10 cellular contexts compared by ENCODE assay signal in the genomic region with DNA sequence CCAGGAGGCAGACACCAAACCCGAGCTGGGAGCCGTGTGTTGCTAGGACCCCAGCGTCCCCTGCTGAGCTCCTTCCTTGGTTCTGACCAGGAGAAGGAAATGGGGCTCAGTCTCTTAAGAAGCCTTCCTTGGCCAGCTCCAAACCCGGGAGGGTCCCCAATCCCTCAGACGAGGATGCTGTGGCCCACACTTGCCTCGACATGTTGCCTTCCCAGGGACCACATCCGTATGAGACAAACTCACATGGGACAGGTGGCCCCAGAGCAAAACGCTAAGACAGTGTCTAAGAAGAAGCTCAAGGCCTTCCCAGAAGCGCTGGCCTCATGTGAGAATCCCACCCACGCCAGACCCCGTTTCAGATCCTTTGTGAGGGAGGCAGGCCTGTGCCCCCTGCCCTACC.
"Had no signal": no experiment of that assay in that cellular context is flagged by ENCODE, and none has a peak within 500 bp of the region (broad histone marks: within the 10 kb centered on the region; RNA-seq: fewer than 3 reads in every experiment).

No MANE protein-coding gene starts in this region.

- DNase-seq: cortex of kidney, esophagus squamous epithelium had no signal

- H3K9me3 ChIP-seq: esophagus squamous epithelium, lower lobe of right lung, neutrophil, right lobe of liver, stomach, thyroid gland had no signal

- H2AFZ ChIP-seq: parathyroid adenoma had no signal

- H3K4me2 ChIP-seq: smooth muscle cell had no signal

- H3K79me2 ChIP-seq: parathyroid adenoma had no signal

- H3K4me1 ChIP-seq: parathyroid adenoma, right lobe of liver, thyroid gland had no signal

- H3K27me3 ChIP-seq: neutrophil, right lobe of liver, thyroid gland had no signal

- H3K9ac ChIP-seq: parathyroid adenoma had no signal

- H3K4me3 ChIP-seq: esophagus squamous epithelium, lower lobe of right lung, right lobe of liver, smooth muscle cell, stomach, thyroid gland had no signal

- H3K36me3 ChIP-seq: right lobe of liver, thyroid gland had no signal

- H3K27ac ChIP-seq: esophagus squamous epithelium, lower lobe of right lung, neutrophil, parathyroid adenoma, right lobe of liver, thyroid gland had no signal

- FAIRE-seq: urothelium cell line had no signal
